ENCODE assay signal across 8 cellular contexts in the genomic region with DNA sequence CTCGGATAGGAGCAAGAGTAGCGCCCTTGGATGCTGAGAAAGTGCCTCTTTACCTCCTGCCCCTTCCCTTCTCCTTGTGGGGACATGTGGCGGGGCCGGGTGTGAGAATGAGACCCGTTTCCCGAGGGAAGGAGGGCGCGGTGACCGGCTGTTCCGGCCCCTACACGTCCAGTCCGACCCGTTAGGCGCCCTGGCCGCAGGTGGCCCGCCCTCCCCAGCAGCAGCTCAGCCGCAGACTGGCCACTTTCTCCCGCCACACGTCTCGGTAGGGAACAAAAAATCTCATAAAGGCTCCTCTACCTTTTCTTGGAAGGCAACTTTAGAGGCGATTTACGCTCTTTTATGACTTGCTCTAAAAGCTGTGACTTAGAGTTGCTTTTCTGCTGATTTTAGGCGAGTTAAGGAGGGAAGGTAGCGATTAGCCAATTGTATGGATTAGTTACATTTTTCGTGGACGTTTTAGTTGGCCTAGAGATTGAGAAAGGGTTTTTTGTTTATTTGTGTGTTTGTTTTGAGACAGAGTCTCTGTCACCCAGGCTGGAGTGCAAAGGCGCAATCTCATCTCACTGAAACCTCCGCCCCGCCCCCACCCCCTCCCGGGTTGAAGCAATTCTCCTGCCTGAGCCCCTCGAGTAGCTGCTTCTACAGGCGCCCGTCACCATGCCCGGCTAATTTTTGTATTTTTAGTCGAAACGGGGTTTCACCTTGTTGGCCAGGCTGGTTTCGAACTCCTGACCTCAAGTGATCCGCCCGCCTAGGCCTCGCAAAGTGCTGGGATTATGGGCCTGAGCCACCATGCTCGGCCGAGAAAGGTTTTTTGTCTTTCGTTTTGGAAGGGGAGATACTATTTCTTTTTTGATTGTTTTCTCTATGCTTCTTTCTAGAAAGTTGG.
DNase-seq lines count a peak whose midpoint lies in the region; ATAC-seq and TF ChIP-seq lines count a peak whose summit lies in the region.

No MANE protein-coding gene starts in this region.

- no peak for TF ChIP-seq CTCF in HEK293 (tag by site-specific recombination; IDR thresholded peaks at IDR 0.05)

- H3K4me1 ChIP-seq in HEK293 (ENCODE audit: control insufficient read depth, insufficient read depth, low read length) (no peaks in the 10 kb centered on the region), iPS-20b (ENCODE audit: insufficient read depth, low read length) (peaks cover 7% of the 10 kb centered on the region)

- H3K36me3 ChIP-seq in HEK293 (ENCODE audit: control insufficient read depth in 2 of 2, insufficient read depth in 1 of 2, low read length in 2 of 2) (no peaks in the 10 kb centered on the region), iPS-20b (ENCODE audit: insufficient read depth, low read depth, low read length) (no peaks in the 10 kb centered on the region)

- H3K9me3 Mint-ChIP-seq in activated naive CD8-positive, alpha-beta T cell (ENCODE audit: low read depth): no peaks in the 10 kb centered on the region

- no peak for ATAC-seq in HG03097 (IDR thresholded peaks at IDR 0.05; ENCODE audit: low FRiP score, unreplicated experiment)

- H3K9me3 ChIP-seq in HEK293 (ENCODE audit: control insufficient read depth, insufficient read depth, low read depth, low read length): no peaks in the 10 kb centered on the region
- no peaks in the 10 kb centered on the region for H3K9me3 ChIP-seq in iPS-20b (ENCODE audit: insufficient read depth, low read depth, low read length)

- H3K27ac Mint-ChIP-seq in activated naive CD8-positive, alpha-beta T cell: no peak overlapping the region

- H3K27me3 Mint-ChIP-seq in activated naive CD8-positive, alpha-beta T cell: peaks cover 20% of the 10 kb centered on the region

- CTCF ChIA-PET in HEK293 (lab: Yijun Ruan, JAX): no interaction called here

- H3K4me3 ChIP-seq in HEK293 (ENCODE audit: low read depth, low read length): no peak overlapping the region
- peak overlapping the region; percentile 77 for H3K4me3 ChIP-seq in iPS-20b (ENCODE audit: low read length)

- H3K9ac ChIP-seq in iPS-20b (ENCODE audit: low read depth, low read length): peak overlapping the region; percentile 71; the same call in 1 of the 2 replicates

- POLR2A ChIA-PET in HEK293 (lab: Yijun Ruan, JAX): interaction anchor here (1.0 kb wide), 1 partner anchor 14 kb away, joined by 3 read pairs; no protein-coding TSS in a partner anchor

- peaks cover 18% of the 10 kb centered on the region for H3K27me3 ChIP-seq in iPS-20b (ENCODE audit: insufficient read depth, low read length)

- peaks cover 6% of the 10 kb centered on the region for H3K4me1 Mint-ChIP-seq in activated naive CD8-positive, alpha-beta T cell (ENCODE audit: low read depth)

- no peaks in the 10 kb centered on the region for H3K36me3 Mint-ChIP-seq in activated naive CD8-positive, alpha-beta T cell

- peak; percentile 25 for DNase-seq in stimulated activated CD8-positive, alpha-beta memory T cell treated with anti-CD3 and anti-CD28 coated beads, Interleukin-4, amount 100 ng/mL, for 48 hours
- no peak for DNase-seq in stimulated activated CD4-positive, alpha-beta T cell treated with anti-CD3 and anti-CD28 coated beads, Interleukin-2, amount 100 ng/mL, for 24 hours
- DNase-seq in DMS153 treated with DMSO at 0.1 percent for 48 hours (lab: John Stamatoyannopoulos, UW; ENCODE audit: unreplicated experiment) (no peak), NOMO-1 treated with DMSO at 0.1 percent for 48 hours (lab: John Stamatoyannopoulos, UW; ENCODE audit: unreplicated experiment) (no peak)

- H3K4me3 Mint-ChIP-seq in activated naive CD8-positive, alpha-beta T cell: peak overlapping the region; percentile 61

- peak overlapping the region; percentile 90; the same call in 1 of the 2 replicates for H3K27ac ChIP-seq in HEK293 (ENCODE audit: extremely low read depth, low read depth, low read length)
- H3K27ac ChIP-seq in iPS-20b (ENCODE audit: low read length): no peak overlapping the region

TF ChIP-seq in HEK293, 187 proteins besides CTCF, POLR2A, EP300 and RAD21:
- TF ChIP-seq ZNF239 (tag by site-specific recombination; IDR thresholded peaks at IDR 0.05) (no peak), FEZF1 (tag by site-specific recombination; IDR thresholded peaks at IDR 0.05) (peak; percentile 72), ZNF354C (tag by site-specific recombination; IDR thresholded peaks at IDR 0.05; ENCODE audit: borderline replicate concordance, low read depth) (no peak), ZNF202 (tag by site-specific recombination; IDR thresholded peaks at IDR 0.05; ENCODE audit: borderline replicate concordance) (peak; percentile 81), ZNF792 (tag by site-specific recombination; IDR thresholded peaks at IDR 0.05) (no peak)
TF ChIP-seq in HEK293: peak in this region for 2.
